In the genomic region with DNA sequence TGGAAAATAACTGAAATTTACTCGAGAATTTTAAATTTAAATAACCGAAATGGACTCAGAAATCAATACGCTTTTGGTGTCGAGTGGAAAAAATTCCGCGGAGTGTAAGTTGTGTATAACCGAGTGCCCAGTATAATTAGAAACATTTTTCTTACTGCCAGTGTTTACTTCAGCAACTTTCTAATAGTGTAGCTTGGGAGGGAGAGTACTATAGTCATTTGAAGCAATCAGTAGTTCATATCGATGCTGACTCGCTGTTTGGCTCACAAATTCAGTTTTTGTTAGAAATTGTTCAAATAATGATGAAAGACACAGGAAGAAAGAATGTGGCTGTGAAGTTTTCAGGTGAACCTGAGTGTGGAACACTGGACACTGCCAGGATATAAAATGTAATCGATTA, we compare ENCODE assay signal across 21 cellular contexts.
"Had no signal": no experiment of that assay in that cellular context is flagged by ENCODE, and none has a peak within 500 bp of the region (broad histone marks: within the 10 kb centered on the region; RNA-seq: fewer than 3 reads in every experiment).

No MANE protein-coding gene starts in this region.

- H3K27ac ChIP-seq: colonic mucosa, esophagus muscularis mucosa, foreskin keratinocyte, gastroesophageal sphincter, heart left ventricle, hepatocyte, left lung, lower lobe of right lung had no signal

- FAIRE-seq: endothelial cell of umbilical vein, frontal cortex, keratinocyte had no signal

- H3K27me3 ChIP-seq: colonic mucosa, esophagus muscularis mucosa, foreskin keratinocyte, gastroesophageal sphincter, heart left ventricle, hepatocyte, left lung had no signal

- H3K27ac Mint-ChIP-seq: dendritic cell treated with granulocyte-macrophage colony-stimulating factor and Interleukin-4, amounts not matched to agents 40 ng/mL and 50 ng/mL, for 4 days; effector memory CD8-positive, alpha-beta T cell; immature natural killer cell had no signal

- H3K4me1 ChIP-seq: colonic mucosa, esophagus muscularis mucosa, foreskin keratinocyte, gastroesophageal sphincter, heart left ventricle, left lung, lower lobe of right lung had no signal

- H3K4me3 Mint-ChIP-seq: dendritic cell treated with granulocyte-macrophage colony-stimulating factor and Interleukin-4, amounts not matched to agents 40 ng/mL and 50 ng/mL, for 4 days; effector memory CD8-positive, alpha-beta T cell; immature natural killer cell had no signal

- H3K36me3 ChIP-seq: colonic mucosa, esophagus muscularis mucosa, gastroesophageal sphincter, heart left ventricle, left lung, lower lobe of right lung had no signal

- H3K36me3 Mint-ChIP-seq: immature natural killer cell had no signal

- H3K4me1 Mint-ChIP-seq: immature natural killer cell had no signal

- DNase-seq: colonic mucosa; cortex of kidney; effector CD8-positive, alpha-beta T cell; effector memory CD8-positive, alpha-beta T cell; foreskin keratinocyte; heart left ventricle; hypothalamus; immature natural killer cell; left cardiac atrium; left lung; left ventricle myocardium superior; lower lobe of right lung; mesenchymal stem cell; midbrain had no signal

- ATAC-seq: effector memory CD8-positive, alpha-beta T cell; foreskin keratinocyte; gastroesophageal sphincter; heart left ventricle; left cardiac atrium; left lung; left ventricle myocardium superior; lower lobe of right lung had no signal

- H3K27me3 Mint-ChIP-seq: dendritic cell treated with granulocyte-macrophage colony-stimulating factor and Interleukin-4, amounts not matched to agents 40 ng/mL and 50 ng/mL, for 4 days had no signal

- H3K9me3 ChIP-seq: colonic mucosa, lower lobe of right lung had no signal

- H3K4me3 ChIP-seq: colonic mucosa, esophagus muscularis mucosa, gastroesophageal sphincter, heart left ventricle, hepatocyte, left lung, lower lobe of right lung had no signal
